2 cellular contexts compared by ENCODE assay signal in genomic region chr17:57257213-57257873, GRCh38.
TF ChIP-seq lines count a peak whose summit lies in the region.

No MANE protein-coding gene starts in this region.

TF ChIP-seq in A549, 52 proteins besides CTCF, POLR2A, EP300 and RAD21 (continued from another document):
- TF ChIP-seq PBX3 (IDR thresholded peaks at IDR 0.05) (no peak), USF2 (IDR thresholded peaks at IDR 0.05) (no peak), REST (IDR thresholded peaks at IDR 0.05) (no peak), MAX (IDR thresholded peaks at IDR 0.05) (no peak), TP53 (CRISPR knock-in tag; IDR thresholded peaks at IDR 0.05) (no peak)

TF ChIP-seq in WTC11, 78 proteins besides CTCF, POLR2A, EP300 and RAD21 (continued from another document):
- TF ChIP-seq AR (CRISPR knock-in tag; IDR thresholded peaks at IDR 0.05) (no peak), ZNF423 (CRISPR knock-in tag; IDR thresholded peaks at IDR 0.05) (no peak), SMAD3 (CRISPR knock-in tag; IDR thresholded peaks at IDR 0.05; ENCODE audit: borderline replicate concordance) (no peak), RORB (CRISPR knock-in tag; IDR thresholded peaks at IDR 0.05) (no peak), ZNF512 (CRISPR knock-in tag; IDR thresholded peaks at IDR 0.05; ENCODE audit: borderline replicate concordance) (no peak)
